Comparison of ENCODE assay signal across 1 cellular context in genomic region chr19:11813801-11814706, GRCh38.
TF ChIP-seq lines count a peak whose summit lies in the region.

Gene ZNF440 (plus strand): TSS chr19:11814273. CDS start chr19:11814448, 175 bp downstream.

TF ChIP-seq in HepG2, 621 proteins besides CTCF, POLR2A, EP300 and RAD21 (continued from another document and continues in another):
- TF ChIP-seq THRA (CRISPR knock-in tag; IDR thresholded peaks at IDR 0.05; ENCODE audit: borderline replicate concordance): 0 out of 2 replicates have a peak, but pooled peaks have one; percentile 34
- TF ChIP-seq ZNF773 (CRISPR knock-in tag; IDR thresholded peaks at IDR 0.05; ENCODE audit: borderline replicate concordance): no peak
- TF ChIP-seq ZGPAT (CRISPR knock-in tag; IDR thresholded peaks at IDR 0.05): peak; percentile 32; the same call in 1 of the 2 replicates
- peak; percentile 57; the same call in 1 of the 2 replicates for TF ChIP-seq NAIF1 (CRISPR knock-in tag; IDR thresholded peaks at IDR 0.05; ENCODE audit: borderline replicate concordance)
- TF ChIP-seq THAP11 (CRISPR knock-in tag; IDR thresholded peaks at IDR 0.05): peak; percentile 72
- peak; percentile 89 for TF ChIP-seq KDM5B (CRISPR knock-in tag; IDR thresholded peaks at IDR 0.05; ENCODE audit: borderline replicate concordance)
- TF ChIP-seq CEBPB (IDR thresholded peaks at IDR 0.05; ENCODE audit: borderline replicate concordance, low read depth, low read length): no peak
- TF ChIP-seq CREB1 (IDR thresholded peaks at IDR 0.05): 0 out of 2 replicates have a peak, but pooled peaks have one; percentile 11
- TF ChIP-seq CREB1 (CRISPR knock-in tag; IDR thresholded peaks at IDR 0.05): peak; percentile 30; the same call in 1 of the 2 replicates
- no peak for TF ChIP-seq ZFP82 (CRISPR knock-in tag; IDR thresholded peaks at IDR 0.05; ENCODE audit: borderline replicate concordance)
- no peak for TF ChIP-seq ZNF354B (CRISPR knock-in tag; IDR thresholded peaks at IDR 0.05)
- no peak for TF ChIP-seq XBP1 (CRISPR knock-in tag; IDR thresholded peaks at IDR 0.05)
- peak; percentile 92; the same call in 1 of the 2 replicates for TF ChIP-seq ARID4A (CRISPR knock-in tag; IDR thresholded peaks at IDR 0.05; ENCODE audit: borderline replicate concordance)
- peak; percentile 44 for TF ChIP-seq FOSL2 (CRISPR knock-in tag; IDR thresholded peaks at IDR 0.05)
- TF ChIP-seq ZSCAN20 (CRISPR knock-in tag; IDR thresholded peaks at IDR 0.05; ENCODE audit: borderline replicate concordance): no peak
- TF ChIP-seq ZNF549 (CRISPR knock-in tag; IDR thresholded peaks at IDR 0.05): no peak
- TF ChIP-seq SOX13 (IDR thresholded peaks at IDR 0.05): no peak
- TF ChIP-seq SOX13 (CRISPR knock-in tag; conservative IDR thresholded peaks at IDR 0.05 in 1 of 2, IDR thresholded peaks at IDR 0.05 in 1 of 2): peak in 1 of 2 experiments; percentile 27; a peak in 1 of 4 replicates
- peak; percentile 87; the same call in 1 of the 2 replicates for TF ChIP-seq MEIS2 (CRISPR knock-in tag; IDR thresholded peaks at IDR 0.05)
- peak; percentile 83 for TF ChIP-seq POGK (CRISPR knock-in tag; conservative IDR thresholded peaks at IDR 0.05)
- no peak for TF ChIP-seq ZNF512 (CRISPR knock-in tag; IDR thresholded peaks at IDR 0.05)
- TF ChIP-seq RXRA (CRISPR knock-in tag; IDR thresholded peaks at IDR 0.05): peak; percentile 68
- no peak; the same call in 1 of the 2 replicates for TF ChIP-seq PATZ1 (CRISPR knock-in tag; IDR thresholded peaks at IDR 0.05)
- peak; percentile 82 for TF ChIP-seq MXD1 (CRISPR knock-in tag; IDR thresholded peaks at IDR 0.05)
- TF ChIP-seq HNRNPL (IDR thresholded peaks at IDR 0.05; ENCODE audit: low read depth, low read length): no peak
- TF ChIP-seq ZNF598 (CRISPR knock-in tag; IDR thresholded peaks at IDR 0.05; ENCODE audit: borderline replicate concordance): peak; percentile 92
- TF ChIP-seq ZBTB46 (CRISPR knock-in tag; IDR thresholded peaks at IDR 0.05; ENCODE audit: borderline replicate concordance): no peak
- TF ChIP-seq ZNF17 (CRISPR knock-in tag; IDR thresholded peaks at IDR 0.05): no peak
- TF ChIP-seq TBX2 (CRISPR knock-in tag; IDR thresholded peaks at IDR 0.05; ENCODE audit: borderline replicate concordance): peak; percentile 72
- TF ChIP-seq HOXA9 (CRISPR knock-in tag; IDR thresholded peaks at IDR 0.05; ENCODE audit: borderline replicate concordance): no peak
- TF ChIP-seq ZFX (CRISPR knock-in tag; IDR thresholded peaks at IDR 0.05; ENCODE audit: low read depth): peak; percentile 89
- no peak for TF ChIP-seq NONO (IDR thresholded peaks at IDR 0.05)
- peak; percentile 11; the same call in 1 of the 2 replicates for TF ChIP-seq NONO (CRISPR knock-in tag; conservative IDR thresholded peaks at IDR 0.05)
- peak; percentile 25; the same call in 1 of the 2 replicates for TF ChIP-seq AKAP8 (CRISPR knock-in tag; IDR thresholded peaks at IDR 0.05)
- TF ChIP-seq SSRP1 (CRISPR knock-in tag; IDR thresholded peaks at IDR 0.05): no peak
- 0 out of 2 replicates have a peak, but pooled peaks have one; percentile 33 for TF ChIP-seq GZF1 (CRISPR knock-in tag; IDR thresholded peaks at IDR 0.05)
- peak; percentile 57; the same call in 1 of the 2 replicates for TF ChIP-seq ZNF839 (CRISPR knock-in tag; IDR thresholded peaks at IDR 0.05; ENCODE audit: borderline replicate concordance)
- no peak; the same call in 1 of the 2 replicates for TF ChIP-seq ZBTB3 (CRISPR knock-in tag; IDR thresholded peaks at IDR 0.05; ENCODE audit: borderline replicate concordance, low read depth)
- TF ChIP-seq CCDC6 (CRISPR knock-in tag; IDR thresholded peaks at IDR 0.05): peak; percentile 79; the same call in 1 of the 2 replicates
- peak; percentile 23 for TF ChIP-seq ZNF781 (CRISPR knock-in tag; IDR thresholded peaks at IDR 0.05; ENCODE audit: borderline replicate concordance, not compliant biosample characterization)
- TF ChIP-seq ZMYM2 (CRISPR knock-in tag; IDR thresholded peaks at IDR 0.05): no peak
- no peak; the same call in 1 of the 2 replicates for TF ChIP-seq ZNF235 (CRISPR knock-in tag; IDR thresholded peaks at IDR 0.05; ENCODE audit: borderline replicate concordance)
- no peak for TF ChIP-seq ZSCAN12 (CRISPR knock-in tag; IDR thresholded peaks at IDR 0.05)
- 0 out of 2 replicates have a peak, but pooled peaks have one; percentile 50 for TF ChIP-seq NFE2L1 (CRISPR knock-in tag; IDR thresholded peaks at IDR 0.05; ENCODE audit: borderline replicate concordance)
- TF ChIP-seq NFYB (CRISPR knock-in tag; IDR thresholded peaks at IDR 0.05): peak; percentile 90
- 0 out of 2 replicates have a peak, but pooled peaks have one; percentile 68 for TF ChIP-seq ZNF317 (CRISPR knock-in tag; IDR thresholded peaks at IDR 0.05)
- TF ChIP-seq HNRNPUL1 (IDR thresholded peaks at IDR 0.05; ENCODE audit: low read depth, low read length): no peak
- TF ChIP-seq LBX2 (CRISPR knock-in tag; IDR thresholded peaks at IDR 0.05; ENCODE audit: borderline replicate concordance): no peak
- TF ChIP-seq ZNF768 (CRISPR knock-in tag; IDR thresholded peaks at IDR 0.05): peak; percentile 58; the same call in 1 of the 2 replicates
- peak; percentile 93 for TF ChIP-seq ZNF501 (CRISPR knock-in tag; IDR thresholded peaks at IDR 0.05)
- TF ChIP-seq ZNF678 (CRISPR knock-in tag; IDR thresholded peaks at IDR 0.05): no peak
